In the genomic region with DNA sequence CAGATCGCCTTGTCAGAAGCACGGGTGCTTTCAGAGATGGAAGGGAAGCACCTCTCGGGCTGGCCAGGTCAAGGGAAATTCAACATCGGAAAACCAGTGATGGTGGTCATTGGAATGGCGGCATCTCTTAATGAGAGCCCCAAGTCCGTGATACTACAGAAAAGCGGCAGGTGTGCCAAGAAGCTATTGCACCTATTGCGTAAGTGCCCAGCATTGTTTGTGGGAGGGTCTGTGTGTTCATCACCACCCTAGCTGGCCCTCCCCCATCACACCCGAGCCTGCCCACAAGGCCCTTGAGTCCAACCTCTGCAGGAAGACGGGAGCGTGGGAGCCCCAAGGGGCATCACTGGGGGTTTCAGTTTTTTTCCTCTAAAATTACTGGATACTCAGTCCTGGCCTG, we compare ENCODE assay signal across 17 cellular contexts.
"Had no signal": no experiment of that assay in that cellular context is flagged by ENCODE, and none has a peak within 500 bp of the region (broad histone marks: within the 10 kb centered on the region; RNA-seq: fewer than 3 reads in every experiment).

No MANE protein-coding gene starts in this region.

- H3K4me3 Mint-ChIP-seq: activated CD4-positive, alpha-beta T cell treated with anti-CD3 and anti-CD28 coated beads, Interleukin-2, amount 10 ng/mL, durations not matched to agents 7 days and 5 days; activated CD8-positive, alpha-beta T cell treated with anti-CD3 and anti-CD28 coated beads, Interleukin-2, amount 10 ng/mL, durations not matched to agents 7 days and 5 days; activated naive CD4-positive, alpha-beta T cell treated with anti-CD3 and anti-CD28 coated beads, Interleukin-2, amount 50 U/mL, for 24 hours; neural crest cell had no signal

- H3K27ac Mint-ChIP-seq: activated CD4-positive, alpha-beta T cell treated with anti-CD3 and anti-CD28 coated beads, Interleukin-2, amount 10 ng/mL, durations not matched to agents 7 days and 5 days; activated naive CD4-positive, alpha-beta T cell treated with anti-CD3 and anti-CD28 coated beads, Interleukin-2, amount 50 U/mL, for 24 hours had no signal

- H3K4me3 ChIP-seq: hepatocyte, tibial artery had no signal

- H3K27me3 ChIP-seq: hepatocyte, tibial artery had no signal

- H3K4me1 ChIP-seq: parathyroid adenoma, tibial artery had no signal

- ATAC-seq: activated CD8-positive, alpha-beta T cell treated with anti-CD3 and anti-CD28 coated beads, Interleukin-2, amount 10 ng/mL, durations not matched to agents 7 days and 5 days; stimulated activated naive CD8-positive, alpha-beta T cell treated with anti-CD3 and anti-CD28 coated beads, Interleukin-15, Interleukin-2, amounts not matched to agents 100 U/mL and 50 U/mL, for 24 hours had no signal

- H3K27me3 Mint-ChIP-seq: activated CD4-positive, alpha-beta T cell treated with anti-CD3 and anti-CD28 coated beads, Interleukin-2, amount 10 ng/mL, durations not matched to agents 7 days and 5 days; activated naive CD4-positive, alpha-beta T cell treated with anti-CD3 and anti-CD28 coated beads, Interleukin-2, amount 50 U/mL, for 24 hours had no signal

- H3K4me1 Mint-ChIP-seq: activated CD4-positive, alpha-beta T cell treated with anti-CD3 and anti-CD28 coated beads, Interleukin-2, amount 10 ng/mL, durations not matched to agents 7 days and 5 days; activated naive CD4-positive, alpha-beta T cell treated with anti-CD3 and anti-CD28 coated beads, Interleukin-2, amount 50 U/mL, for 24 hours; neural crest cell had no signal

- H3K9me3 ChIP-seq: tibial artery had no signal

- H3K9me3 Mint-ChIP-seq: activated CD4-positive, alpha-beta T cell treated with anti-CD3 and anti-CD28 coated beads, Interleukin-2, amount 10 ng/mL, durations not matched to agents 7 days and 5 days; activated naive CD4-positive, alpha-beta T cell treated with anti-CD3 and anti-CD28 coated beads, Interleukin-2, amount 50 U/mL, for 24 hours; neural crest cell had no signal

- DNase-seq: activated CD4-positive, alpha-beta T cell treated with anti-CD3 and anti-CD28 coated beads, Interleukin-2, amount 10 ng/mL, durations not matched to agents 7 days and 5 days; activated CD8-positive, alpha-beta T cell treated with anti-CD3 and anti-CD28 coated beads, Interleukin-2, amount 10 ng/mL, durations not matched to agents 7 days and 5 days; activated gamma-delta T cell; activated T-cell treated with anti-CD3 and anti-CD28 coated beads, Interleukin-2, amount 50 U/mL, for 48 hours; dermis blood vessel endothelial cell; effector memory CD4-positive, alpha-beta T cell; mammary epithelial cell; midbrain; stimulated activated naive CD8-positive, alpha-beta T cell treated with anti-CD3 and anti-CD28 coated beads, Interleukin-15, Interleukin-2, amounts not matched to agents 100 U/mL and 50 U/mL, for 24 hours; substantia nigra; T-helper 1 cell; T1000 had no signal

- H3K27ac ChIP-seq: hepatocyte, parathyroid adenoma, tibial artery had no signal
